ENCODE assay signal across 20 cellular contexts in the genomic region with DNA sequence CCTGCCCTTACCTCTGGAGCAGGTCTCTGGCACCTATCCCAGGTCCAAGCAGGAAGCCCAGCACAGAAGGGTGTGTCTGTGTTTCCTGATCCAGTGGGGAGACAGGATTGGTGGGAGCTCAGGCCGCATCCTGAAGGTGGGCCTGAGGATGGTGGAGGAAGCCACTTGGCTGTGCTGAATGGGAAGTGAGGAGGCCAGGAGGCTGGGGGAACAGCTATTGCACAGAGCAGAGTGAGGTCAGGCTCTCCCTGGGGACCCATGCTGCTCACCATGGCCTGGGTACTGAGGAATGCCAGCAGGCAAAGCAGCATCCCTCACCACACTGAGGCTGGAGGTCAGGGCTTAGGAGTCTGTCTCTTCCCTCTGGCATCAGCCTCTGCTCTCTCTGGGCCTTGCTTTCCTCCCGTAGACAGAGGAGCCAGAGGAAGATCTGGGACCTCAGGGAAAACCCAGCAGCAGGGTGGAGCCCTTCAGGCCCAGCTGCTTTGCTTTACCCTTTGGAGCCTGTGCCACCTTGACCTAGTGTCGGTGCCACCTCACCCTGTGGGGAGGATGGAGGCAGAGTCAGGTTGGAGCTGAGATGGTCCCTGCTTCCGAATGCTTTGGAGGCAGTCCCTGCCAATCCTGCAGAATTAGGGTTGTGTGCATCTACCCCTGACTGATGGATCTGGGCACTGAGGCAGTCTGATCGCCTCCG. TPM values are rescaled to one million over a fixed set of nuclear protein-coding genes. Genes with fewer than 3 reads are reported as not detected.
DNase-seq lines count a peak whose midpoint lies in the region; ATAC-seq, FAIRE-seq and TF ChIP-seq lines count a peak whose summit lies in the region.
"Had no signal": no experiment of that assay in that cellular context is flagged by ENCODE, and none has a peak within 500 bp of the region (broad histone marks: within the 10 kb centered on the region; RNA-seq: fewer than 3 reads in every experiment).

No MANE protein-coding gene starts in this region.

- H3K4me3 ChIP-seq in mammary epithelial cell (replicated peaks in 1 of 3; ENCODE audit: insufficient read depth in 1 of 3, low read depth in 2 of 3, low read length in 3 of 3): no peak overlapping the region
- H3K4me3 ChIP-seq: hepatocyte, upper lobe of right lung had no signal

- H3K79me2 ChIP-seq in mammary epithelial cell (ENCODE audit: insufficient read depth, low read length): no peaks in the 10 kb centered on the region
- H3K79me2 ChIP-seq: hepatocyte had no signal

- no peaks in the 10 kb centered on the region for H3K4me1 ChIP-seq in mammary epithelial cell (ENCODE audit: insufficient read depth, low read length)
- H3K4me1 ChIP-seq: upper lobe of right lung had no signal

- no peaks in the 10 kb centered on the region for H3K27me3 ChIP-seq in mammary epithelial cell (ENCODE audit: insufficient read depth, low read length)
- H3K27me3 ChIP-seq: hepatocyte, upper lobe of right lung had no signal

- dilution Hi-C loops in mammary epithelial cell (cut with HindIII; ENCODE audit: low sequenced_read_pairs): no loop called here

- CTCF ChIA-PET in mammary epithelial cell (lab: Charles Lee; ENCODE audit: low non-redundant PET): no interaction called here

- H3K9me3 ChIP-seq in mammary epithelial cell (replicated peaks; ENCODE audit: insufficient read depth, low read length): no peaks in the 10 kb centered on the region
- H3K9me3 ChIP-seq: upper lobe of right lung had no signal

- no peaks in the 10 kb centered on the region for H3K36me3 ChIP-seq in mammary epithelial cell (ENCODE audit: insufficient read depth, low read length)
- H3K36me3 ChIP-seq: upper lobe of right lung had no signal

- no peak overlapping the region for H3K9ac ChIP-seq in mammary epithelial cell (ENCODE audit: insufficient read depth, low read length)

- no peaks in the 10 kb centered on the region for H3K9me3 Mint-ChIP-seq in central memory CD8-positive, alpha-beta T cell
- H3K9me3 Mint-ChIP-seq in activated T-cell treated with anti-CD3 and anti-CD28 coated beads, Interleukin-2, amount 50 U/mL, for 72 hours: no peaks in the 10 kb centered on the region
- H3K9me3 Mint-ChIP-seq: activated naive CD4-positive, alpha-beta T cell treated with anti-CD3 and anti-CD28 coated beads, Interleukin-2, amount 50 U/mL, for 72 hours; natural killer cell; stimulated activated effector memory CD8-positive, alpha-beta T cell treated with anti-CD3 and anti-CD28 coated beads, Interleukin-12 subunit alpha, Interleukin-12 subunit beta, amount 100 ng/mL, for 72 hours had no signal

- no peak overlapping the region for H3K4me2 ChIP-seq in mammary epithelial cell (ENCODE audit: insufficient read depth, low read depth, low read length)
- H3K4me2 ChIP-seq: hepatocyte had no signal

- DNase-seq in activated CD8-positive, alpha-beta memory T cell treated with anti-CD3 and anti-CD28 coated beads for 24 hours: peak; percentile 38
- DNase-seq in activated CD8-positive, alpha-beta memory T cell treated with anti-CD3 and anti-CD28 coated beads, Interleukin-2, amount 50 U/mL, for 4 hours: no peak
- no peak for DNase-seq in central memory CD8-positive, alpha-beta T cell (ENCODE audit: low spot score in 2 of 2)
- DNase-seq in left lobe of liver (ENCODE audit: low spot score): peak; percentile 33
- no peak for DNase-seq in urothelium cell line (ENCODE audit: low spot score)
- DNase-seq in mammary epithelial cell: no peak
- no peak for DNase-seq in activated T-cell treated with anti-CD3 and anti-CD28 coated beads, Interleukin-2, amount 50 U/mL, for 72 hours
- DNase-seq: ACHN; Calu3; cerebellar nuclear complex; natural killer cell; NCI-H1048; stimulated activated CD4-positive, alpha-beta T cell treated with anti-CD3 and anti-CD28 coated beads, Interleukin-4, amount 100 ng/mL, for 4 hours; upper lobe of right lung had no signal

- H3K27ac ChIP-seq in mammary epithelial cell (ENCODE audit: insufficient read depth, low read depth, low read length): no peak overlapping the region
- H3K27ac ChIP-seq: epithelial cell of prostate, hepatocyte, upper lobe of right lung, VCaP had no signal

- no peak overlapping the region for H2AFZ ChIP-seq in mammary epithelial cell (ENCODE audit: low read depth, low read length)
- H2AFZ ChIP-seq: hepatocyte had no signal

- peaks cover 1% of the 10 kb centered on the region for H3K36me3 Mint-ChIP-seq in central memory CD8-positive, alpha-beta T cell (ENCODE audit: insufficient read depth)
- H3K36me3 Mint-ChIP-seq in activated T-cell treated with anti-CD3 and anti-CD28 coated beads, Interleukin-2, amount 50 U/mL, for 72 hours (ENCODE audit: insufficient read depth in 2 of 2): no peaks in the 10 kb centered on the region
- H3K36me3 Mint-ChIP-seq: activated naive CD4-positive, alpha-beta T cell treated with anti-CD3 and anti-CD28 coated beads, Interleukin-2, amount 50 U/mL, for 72 hours; natural killer cell; stimulated activated effector memory CD8-positive, alpha-beta T cell treated with anti-CD3 and anti-CD28 coated beads, Interleukin-12 subunit alpha, Interleukin-12 subunit beta, amount 100 ng/mL, for 72 hours had no signal

- in situ Hi-C loops in mammary epithelial cell (cut with MboI; ENCODE audit: low sequenced_read_pairs in 2 of 2): no loop called here

- H3K4me1 Mint-ChIP-seq in central memory CD8-positive, alpha-beta T cell: peaks cover 15% of the 10 kb centered on the region
- no peaks in the 10 kb centered on the region for H3K4me1 Mint-ChIP-seq in activated T-cell treated with anti-CD3 and anti-CD28 coated beads, Interleukin-2, amount 50 U/mL, for 72 hours (ENCODE audit: low read depth)

- FAIRE-seq in urothelium cell line (lab: Jason Lieb, UNC): peak; percentile 59

- no peaks in the 10 kb centered on the region for H4K20me1 ChIP-seq in mammary epithelial cell (ENCODE audit: insufficient read depth, low read length)

- H3K27ac Mint-ChIP-seq in central memory CD8-positive, alpha-beta T cell (ENCODE audit: low read depth): peak overlapping the region; percentile 16
- no peak overlapping the region for H3K27ac Mint-ChIP-seq in activated T-cell treated with anti-CD3 and anti-CD28 coated beads, Interleukin-2, amount 50 U/mL, for 72 hours
- H3K27ac Mint-ChIP-seq: natural killer cell; stimulated activated effector memory CD8-positive, alpha-beta T cell treated with anti-CD3 and anti-CD28 coated beads, Interleukin-12 subunit alpha, Interleukin-12 subunit beta, amount 100 ng/mL, for 72 hours had no signal

- WGBS in mammary epithelial cell (ENCODE audit: low coverage, missing lambda C conversion rate): 83% methylated on average over 4 of the region's 6 CpGs

- ATAC-seq in central memory CD8-positive, alpha-beta T cell (replicated peaks; ENCODE audit: extremely low read depth, poor library complexity, severe bottlenecking): no peak
- no peak for ATAC-seq in left lobe of liver
- ATAC-seq in HG03175 (IDR thresholded peaks at IDR 0.05; ENCODE audit: unreplicated experiment): no peak
- no peak for ATAC-seq in activated T-cell treated with anti-CD3 and anti-CD28 coated beads, Interleukin-2, amount 50 U/mL, for 72 hours (replicated peaks in 1 of 2)
- ATAC-seq: natural killer cell; stimulated activated effector memory CD8-positive, alpha-beta T cell treated with anti-CD3 and anti-CD28 coated beads, Interleukin-12 subunit alpha, Interleukin-12 subunit beta, amount 100 ng/mL, for 72 hours; upper lobe of right lung had no signal

- intact Hi-C loops in mammary epithelial cell (cut with micrococcal nuclease): no loop called here

- H3K4me3 Mint-ChIP-seq in central memory CD8-positive, alpha-beta T cell: no peak overlapping the region
- no peak overlapping the region for H3K4me3 Mint-ChIP-seq in activated T-cell treated with anti-CD3 and anti-CD28 coated beads, Interleukin-2, amount 50 U/mL, for 72 hours
- H3K4me3 Mint-ChIP-seq: natural killer cell; stimulated activated effector memory CD8-positive, alpha-beta T cell treated with anti-CD3 and anti-CD28 coated beads, Interleukin-12 subunit alpha, Interleukin-12 subunit beta, amount 100 ng/mL, for 72 hours had no signal

- no peaks in the 10 kb centered on the region for H3K27me3 Mint-ChIP-seq in central memory CD8-positive, alpha-beta T cell
- no peaks in the 10 kb centered on the region for H3K27me3 Mint-ChIP-seq in activated T-cell treated with anti-CD3 and anti-CD28 coated beads, Interleukin-2, amount 50 U/mL, for 72 hours (ENCODE audit: low read depth)

- no peak for TF ChIP-seq CTCF in mammary epithelial cell (conservative IDR thresholded peaks at IDR 0.05 in 1 of 2, IDR thresholded peaks at IDR 0.05 in 1 of 2; ENCODE audit: extremely low read depth in 1 of 2, insufficient read depth in 1 of 2, low read depth in 1 of 2, low read length in 2 of 2)

- BruUV-seq in mammary epithelial cell (replicated peaks; lab: Mats Ljungman, UMichigan): no TSS peak

RNA-seq across cellular contexts. Expression of a gene that starts 39.0 kb away (rescaled TPM):
- total RNA-seq in left lobe of liver: 20.9 TPM
- under 1 TPM; 0.05 to 0.17 TPM for total RNA-seq in mammary epithelial cell
- polyA plus RNA-seq in mammary epithelial cell: 0.03 TPM
- polyA minus RNA-seq in mammary epithelial cell: not detected
- total RNA-seq in activated T-cell treated with anti-CD3 and anti-CD28 coated beads, Interleukin-2, amount 50 U/mL, for 72 hours: 1 to 10 TPM; 1.1 to 2.8 TPM

Comparison
In these comparisons a context has a peak if more than half of its experiments do, and no peak if none do; other contexts are left out.
1. DNase-seq: peak in activated CD8-positive, alpha-beta memory T cell treated with anti-CD3 and anti-CD28 coated beads for 24 hours (single experiment) and left lobe of liver (single experiment); none in activated CD8-positive, alpha-beta memory T cell treated with anti-CD3 and anti-CD28 coated beads, Interleukin-2, amount 50 U/mL, for 4 hours (single experiment), central memory CD8-positive, alpha-beta T cell (0 of 2), urothelium cell line (single experiment), mammary epithelial cell (single experiment) and activated T-cell treated with anti-CD3 and anti-CD28 coated beads, Interleukin-2, amount 50 U/mL, for 72 hours (0 of 2).